In genomic region chr4:20378181-20378580, GRCh38 we compare ENCODE assay signal across 1 cellular context.
TF ChIP-seq lines count a peak whose summit lies in the region.

No MANE protein-coding gene starts in this region.

TF ChIP-seq in IMR-90, 13 proteins besides CTCF, POLR2A, EP300 and RAD21 (continued from another document):
- TF ChIP-seq MAZ (IDR thresholded peaks at IDR 0.05; ENCODE audit: borderline replicate concordance, low read depth, low read length) (no peak), BHLHE40 (IDR thresholded peaks at IDR 0.05; ENCODE audit: low read depth, low read length) (no peak), CEBPB (IDR thresholded peaks at IDR 0.05; ENCODE audit: low read depth, low read length) (no peak), RFX5 (IDR thresholded peaks at IDR 0.05; ENCODE audit: low read depth, low read length) (no peak; the same call in 1 of the 2 replicates)
